ENCODE assay signal across 8 cellular contexts in genomic region chr5:175968381-175968780, GRCh38. TPM values are rescaled to one million over a fixed set of nuclear protein-coding genes. Genes with fewer than 3 reads are reported as not detected.
DNase-seq lines count a peak whose midpoint lies in the region; ATAC-seq and TF ChIP-seq lines count a peak whose summit lies in the region.
"Not testable (repeated sequence)": the region's sequence is repeated elsewhere in the genome, so short reads cannot be mapped to it uniquely, and the experiment has no call there.

No MANE protein-coding gene starts in this region.

- not testable (repeated sequence) for H3K4me1 ChIP-seq in Panc1 (ENCODE audit: control insufficient read depth, insufficient read depth, low read length); right cardiac atrium (ENCODE audit: control insufficient read depth, insufficient read depth, low read length); neural progenitor cell; upper lobe of left lung

- not testable (repeated sequence) for H3K27me3 ChIP-seq in Panc1 (ENCODE audit: control insufficient read depth, insufficient read depth, low read length); right cardiac atrium (ENCODE audit: control insufficient read depth, insufficient read depth); neural progenitor cell; upper lobe of left lung

- peak overlapping the region; percentile 49 to 61 for H3K4me3 ChIP-seq in Panc1 (ENCODE audit: low read depth in 2 of 2, low read length in 2 of 2)
- not testable (repeated sequence) for H3K4me3 ChIP-seq in right cardiac atrium (ENCODE audit: low read length)
- H3K4me3 ChIP-seq in neural progenitor cell: peak overlapping the region; percentile 69
- H3K4me3 ChIP-seq in upper lobe of left lung: peak overlapping the region in 3 of 4 donors; percentile 82 to 85 (median 83)

- H3K4me3 Mint-ChIP-seq in brain: peak overlapping the region; percentile 32 to 87 (median 57)
- H3K4me3 Mint-ChIP-seq in neural progenitor cell: not testable (repeated sequence)

- peaks cover 19% of the 10 kb centered on the region for H3K79me2 ChIP-seq in neural progenitor cell (ENCODE audit: low read depth)

- not testable (repeated sequence) for TF ChIP-seq EP300 in upper lobe of left lung (IDR thresholded peaks at IDR 0.05)

- ATAC-seq in GM18517 (IDR thresholded peaks at IDR 0.05; ENCODE audit: unreplicated experiment) (peak; percentile 45), GM21717 (IDR thresholded peaks at IDR 0.05; ENCODE audit: unreplicated experiment) (peak; percentile 31), HG03108 (IDR thresholded peaks at IDR 0.05; ENCODE audit: unreplicated experiment) (peak; percentile 16), Panc1 (peak; percentile 77), right cardiac atrium (peak; percentile 53 to 73), upper lobe of left lung (ENCODE audit: low FRiP score in 2 of 2) (peak in 1 of 2 donors; percentile 65)

- CTCF ChIA-PET in Panc1 (lab: Charles Lee): not testable (repeated sequence)

- H3K9me3 ChIP-seq in Panc1 (ENCODE audit: control insufficient read depth, insufficient read depth, low read depth, low read length); right cardiac atrium (ENCODE audit: control insufficient read depth, low read length); neural progenitor cell (ENCODE audit: low read depth); upper lobe of left lung: not testable (repeated sequence)

- 8% methylated on average over 4 of the region's 6 CpGs for WGBS in right cardiac atrium
- WGBS in upper lobe of left lung, 2 donors: 10 to 13% methylated on average over 4 to 5 of the region's 6 CpGs

- H3K4me2 ChIP-seq in neural progenitor cell: peak overlapping the region; percentile 61

- intact Hi-C loops in Panc1 (cut with micrococcal nuclease; ENCODE audit: unreplicated experiment); right cardiac atrium (cut with DNase I): not testable (repeated sequence)

- DNase-seq in Panc1 (ENCODE audit: low read depth, low spot score); right cardiac atrium; neural progenitor cell (ENCODE audit: low spot score); upper lobe of left lung: not testable (repeated sequence)

- not testable (repeated sequence) for H3K9ac ChIP-seq in neural progenitor cell

- not testable (repeated sequence) for H3K27ac Mint-ChIP-seq in brain, neural progenitor cell

- BruUV-seq in Panc1 (replicated peaks; lab: Mats Ljungman, UMichigan): not testable (repeated sequence)

- not testable (repeated sequence) for H3K36me3 ChIP-seq in Panc1 (ENCODE audit: control insufficient read depth, insufficient read depth, low read length); neural progenitor cell; upper lobe of left lung

- not testable (repeated sequence) for TF ChIP-seq POLR2A in upper lobe of left lung (IDR thresholded peaks at IDR 0.05)

- not testable (repeated sequence) for H3K9me3 Mint-ChIP-seq in brain, neural progenitor cell

- H3K4me1 Mint-ChIP-seq in brain, neural progenitor cell: not testable (repeated sequence)

- H2AFZ ChIP-seq in neural progenitor cell (replicated peaks): peak overlapping the region; percentile 92

- H3K27me3 Mint-ChIP-seq in brain; neural progenitor cell (ENCODE audit: insufficient read depth, low read depth): not testable (repeated sequence)

- TF ChIP-seq CTCF in Panc1 (IDR thresholded peaks at IDR 0.05); brain (conservative IDR thresholded peaks at IDR 0.05); neural progenitor cell (IDR thresholded peaks at IDR 0.05); upper lobe of left lung (IDR thresholded peaks at IDR 0.05): not testable (repeated sequence)

- in situ Hi-C loops in Panc1 (cut with HindIII; ENCODE audit: low pct_unique_long_range_greater_than_20kb, low sequenced_read_pairs): not testable (repeated sequence)

- H3K36me3 Mint-ChIP-seq in brain, neural progenitor cell: not testable (repeated sequence)

- POLR2A ChIA-PET in Panc1 (lab: Charles Lee): not testable (repeated sequence)

- H3K27ac ChIP-seq in Panc1 (ENCODE audit: low read length); right cardiac atrium (ENCODE audit: low read length); neural progenitor cell: not testable (repeated sequence)
- peak overlapping the region in 1 of 4 donors; percentile 82 for H3K27ac ChIP-seq in upper lobe of left lung

- not testable (repeated sequence) for H4K20me1 ChIP-seq in neural progenitor cell (ENCODE audit: low read depth)

- H3F3A ChIP-seq in neural progenitor cell (ENCODE audit: low read depth): not testable (repeated sequence)

RNA-seq across cellular contexts. Expression of gene THOC3, which starts 0.3 kb away (rescaled TPM):
- 70.8 TPM for total RNA-seq in Panc1 (2021; ENCODE audit: unreplicated experiment)
- 47.7 TPM for polyA plus RNA-seq in Panc1 (2012; ENCODE audit: insufficient read length)
- polyA plus RNA-seq in brain (ENCODE audit: insufficient read depth, low read depth, low replicate concordance): 96.7 TPM
- 10 to 100 TPM in 3 of 4 donors, 1 to 10 TPM in 1; 5.9 to 14.2 (median 11.4) TPM for total RNA-seq in right cardiac atrium
- 5.6 TPM for polyA plus RNA-seq in right cardiac atrium
- total RNA-seq in neural progenitor cell (ENCODE audit: low replicate concordance): 148 and 154 TPM in 2 replicates
- total RNA-seq in upper lobe of left lung: 10 to 100 TPM; 16.3 to 46.8 (median 30.4) TPM
